8 cellular contexts compared by ENCODE assay signal in the genomic region with DNA sequence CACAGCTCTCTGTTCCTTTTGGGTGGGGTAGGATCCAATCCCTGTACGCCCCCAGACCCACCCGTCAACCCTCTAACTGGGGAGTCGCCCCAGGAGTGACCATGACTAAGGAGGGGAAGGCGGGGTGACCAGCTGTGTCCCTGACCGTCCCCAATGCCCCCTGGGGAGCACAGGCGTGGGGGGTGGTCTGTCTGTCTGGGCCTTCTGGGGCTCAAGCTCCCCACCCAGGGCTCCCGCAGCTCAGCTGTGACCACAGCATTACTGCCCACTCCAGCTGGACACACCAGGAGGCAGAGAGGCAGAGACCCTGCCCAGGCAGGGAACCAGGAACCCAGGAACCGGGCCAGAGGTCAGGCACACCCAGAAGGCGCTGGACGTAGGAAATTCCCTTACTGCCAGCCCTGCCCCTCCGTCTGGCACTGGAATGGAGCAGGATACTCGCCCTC. TPM values are rescaled to one million over a fixed set of nuclear protein-coding genes. Genes with fewer than 3 reads are reported as not detected.
A peak's percentile ranks its signal among the peaks of the same experiment; 100 is the strongest.
DNase-seq lines count a peak whose midpoint lies in the region; ATAC-seq and TF ChIP-seq lines count a peak whose summit lies in the region.

No MANE protein-coding gene starts in this region.

- no peak for TF ChIP-seq RAD21 in SK-N-SH (IDR thresholded peaks at IDR 0.05; ENCODE audit: low read length)

- no peak for DNase-seq in SK-N-SH
- no peak for DNase-seq in adrenal gland
- no peak for DNase-seq in kidney epithelial cell (ENCODE audit: low read depth)
- DNase-seq in testis: no peak
- no peak for DNase-seq in effector CD8-positive, alpha-beta T cell (lab: John Stamatoyannopoulos, UW)
- no peak for DNase-seq in A172 (ENCODE audit: low spot score)

- H3K9me3 ChIP-seq in SK-N-SH (no peaks in the 10 kb centered on the region), adrenal gland (replicated peaks in 1 of 3) (no peaks in the 10 kb centered on the region), testis (no peaks in the 10 kb centered on the region)

- H3K4me3 ChIP-seq in SK-N-SH (ENCODE audit: low read depth in 2 of 2, low read length in 1 of 2): peak overlapping the region; percentile 87 to 91
- peak overlapping the region in 3 of 4 donors; percentile 44 to 99 (median 68) for H3K4me3 ChIP-seq in adrenal gland
- H3K4me3 ChIP-seq in kidney epithelial cell (ENCODE audit: low read depth, low read length): peak overlapping the region; percentile 86
- H3K4me3 ChIP-seq in testis: peak overlapping the region; percentile 82 to 86

- no peak overlapping the region for H2AFZ ChIP-seq in SK-N-SH (ENCODE audit: low read depth)

- H3F3A ChIP-seq in SK-N-SH (replicated peaks; ENCODE audit: insufficient read depth): peaks cover 13% of the 10 kb centered on the region

- H3K79me2 ChIP-seq in SK-N-SH (ENCODE audit: insufficient read depth): peaks cover 56% of the 10 kb centered on the region

- peak overlapping the region; percentile 100 for H3K4me2 ChIP-seq in SK-N-SH

- H3K27ac ChIP-seq in SK-N-SH (ENCODE audit: low read depth in 2 of 2, low read length in 1 of 2) (no peak overlapping the region; a peak in 1 of 4 replicates), adrenal gland (peak overlapping the region in 3 of 5 donors; percentile 87 to 94 (median 88)), testis (peak overlapping the region; percentile 52 to 76)

- peaks cover 48% of the 10 kb centered on the region for H4K20me1 ChIP-seq in SK-N-SH (ENCODE audit: insufficient read depth)

- POLR2A ChIA-PET in SK-N-SH (lab: Yijun Ruan, JAX): no interaction called here

- intact Hi-C loops in adrenal gland (cut with DNase I) (no loop called here), testis (cut with DNase I; ENCODE audit: low total_unique reads) (no loop called here)

- WGBS in SK-N-SH (ENCODE audit: low lambda C conversion rate): 35% methylated on average over 5 of the region's 12 CpGs
- WGBS in adrenal gland, 4 donors: 19 to 31% (median 25%) methylated on average over 11 to 12 of the region's 12 CpGs; no CpG with 5 or more reads in 1 of the 4 donors
- WGBS in testis, 2 donors: 25 to 31% methylated on average over 5 to 11 of the region's 12 CpGs

- no peak for TF ChIP-seq EP300 in SK-N-SH (IDR thresholded peaks at IDR 0.05; ENCODE audit: borderline replicate concordance in 1 of 2, low read depth in 1 of 2, low read length in 1 of 2)

- peak overlapping the region; percentile 85 for H3K9ac ChIP-seq in SK-N-SH

- H3K9me2 ChIP-seq in SK-N-SH: no peaks in the 10 kb centered on the region

- no peak for TF ChIP-seq POLR2A in adrenal gland (IDR thresholded peaks at IDR 0.05)
- TF ChIP-seq POLR2A in testis (IDR thresholded peaks at IDR 0.05): no peak

- H3K27me3 ChIP-seq in SK-N-SH (ENCODE audit: insufficient read depth): no peaks in the 10 kb centered on the region
- H3K27me3 ChIP-seq in adrenal gland: no peaks in the 10 kb centered on the region
- H3K27me3 ChIP-seq in kidney epithelial cell (ENCODE audit: control insufficient read depth, insufficient read depth, low read length): no peaks in the 10 kb centered on the region
- no peaks in the 10 kb centered on the region for H3K27me3 ChIP-seq in testis

- ATAC-seq in SK-N-SH treated with all-trans-retinoic acid at 6 μM for 48 hours (no peak), GM18498 (IDR thresholded peaks at IDR 0.05; ENCODE audit: unreplicated experiment) (no peak)

- CTCF ChIA-PET in SK-N-SH (lab: Yijun Ruan, JAX): interaction anchor here (0.7 to 4.8 kb wide), 9 partner anchors 10 to 596 kb away, joined by 3 to 18 read pairs (median 3); a partner anchor contains a TSS

- no peak for TF ChIP-seq CTCF in SK-N-SH (IDR thresholded peaks at IDR 0.05)
- no peak for TF ChIP-seq CTCF in adrenal gland (IDR thresholded peaks at IDR 0.05)
- no peak for TF ChIP-seq CTCF in kidney epithelial cell (IDR thresholded peaks at IDR 0.05; ENCODE audit: insufficient read depth, low read length, poor library complexity, severe bottlenecking)
- TF ChIP-seq CTCF in testis (IDR thresholded peaks at IDR 0.05): no peak

- H3K36me3 ChIP-seq in SK-N-SH (replicated peaks in 1 of 2; ENCODE audit: control insufficient read depth in 1 of 2, insufficient read depth in 2 of 2, low read length in 1 of 2) (peaks cover 3 to 8% of the 10 kb centered on the region in 2 experiments), adrenal gland (replicated peaks in 1 of 2) (no peaks in the 10 kb centered on the region), kidney epithelial cell (ENCODE audit: control insufficient read depth, insufficient read depth, low read length) (no peaks in the 10 kb centered on the region), testis (ENCODE audit: low read depth, missing control alignments) (no peaks in the 10 kb centered on the region)

- peaks cover 13 to 46% of the 10 kb centered on the region in 2 experiments for H3K4me1 ChIP-seq in SK-N-SH (ENCODE audit: control insufficient read depth in 1 of 2, insufficient read depth in 2 of 2, low read depth in 1 of 2, low read length in 1 of 2)
- peaks cover 30 to 70% of the 10 kb centered on the region in 2 donors for H3K4me1 ChIP-seq in adrenal gland (replicated peaks in 1 of 2)
- peaks cover 59% of the 10 kb centered on the region for H3K4me1 ChIP-seq in testis

TF ChIP-seq in SK-N-SH, 30 proteins besides CTCF, POLR2A, EP300 and RAD21:
- TF ChIP-seq YY1 (IDR thresholded peaks at IDR 0.05; ENCODE audit: low read depth) (no peak), GATA2 (CRISPR knock-in tag; IDR thresholded peaks at IDR 0.05) (no peak)

TF ChIP-seq in SK-N-SH treated with all-trans-retinoic acid at 6 μM for 48 hours, 23 proteins besides CTCF, POLR2A, EP300 and RAD21 (continues in another document):
- TF ChIP-seq ZC3H10 (CRISPR knock-in tag; IDR thresholded peaks at IDR 0.05): no peak
- no peak for TF ChIP-seq BACH2 (CRISPR knock-in tag; IDR thresholded peaks at IDR 0.05; ENCODE audit: borderline replicate concordance)
- TF ChIP-seq, protein P1, sequence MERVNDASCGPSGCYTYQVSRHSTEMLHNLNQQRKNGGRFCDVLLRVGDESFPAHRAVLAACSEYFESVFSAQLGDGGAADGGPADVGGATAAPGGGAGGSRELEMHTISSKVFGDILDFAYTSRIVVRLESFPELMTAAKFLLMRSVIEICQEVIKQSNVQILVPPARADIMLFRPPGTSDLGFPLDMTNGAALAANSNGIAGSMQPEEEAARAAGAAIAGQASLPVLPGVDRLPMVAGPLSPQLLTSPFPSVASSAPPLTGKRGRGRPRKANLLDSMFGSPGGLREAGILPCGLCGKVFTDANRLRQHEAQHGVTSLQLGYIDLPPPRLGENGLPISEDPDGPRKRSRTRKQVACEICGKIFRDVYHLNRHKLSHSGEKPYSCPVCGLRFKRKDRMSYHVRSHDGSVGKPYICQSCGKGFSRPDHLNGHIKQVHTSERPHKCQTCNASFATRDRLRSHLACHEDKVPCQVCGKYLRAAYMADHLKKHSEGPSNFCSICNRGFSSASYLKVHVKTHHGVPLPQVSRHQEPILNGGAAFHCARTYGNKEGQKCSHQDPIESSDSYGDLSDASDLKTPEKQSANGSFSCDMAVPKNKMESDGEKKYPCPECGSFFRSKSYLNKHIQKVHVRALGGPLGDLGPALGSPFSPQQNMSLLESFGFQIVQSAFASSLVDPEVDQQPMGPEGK (CRISPR knock-in tag; IDR thresholded peaks at IDR 0.05; ENCODE audit: borderline replicate concordance): no peak
- TF ChIP-seq, protein P2, sequence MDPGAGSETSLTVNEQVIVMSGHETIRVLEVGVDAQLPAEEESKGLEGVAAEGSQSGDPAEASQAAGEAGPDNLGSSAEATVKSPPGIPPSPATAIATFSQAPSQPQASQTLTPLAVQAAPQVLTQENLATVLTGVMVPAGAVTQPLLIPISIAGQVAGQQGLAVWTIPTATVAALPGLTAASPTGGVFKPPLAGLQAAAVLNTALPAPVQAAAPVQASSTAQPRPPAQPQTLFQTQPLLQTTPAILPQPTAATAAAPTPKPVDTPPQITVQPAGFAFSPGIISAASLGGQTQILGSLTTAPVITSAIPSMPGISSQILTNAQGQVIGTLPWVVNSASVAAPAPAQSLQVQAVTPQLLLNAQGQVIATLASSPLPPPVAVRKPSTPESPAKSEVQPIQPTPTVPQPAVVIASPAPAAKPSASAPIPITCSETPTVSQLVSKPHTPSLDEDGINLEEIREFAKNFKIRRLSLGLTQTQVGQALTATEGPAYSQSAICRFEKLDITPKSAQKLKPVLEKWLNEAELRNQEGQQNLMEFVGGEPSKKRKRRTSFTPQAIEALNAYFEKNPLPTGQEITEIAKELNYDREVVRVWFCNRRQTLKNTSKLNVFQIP (CRISPR knock-in tag; IDR thresholded peaks at IDR 0.05; ENCODE audit: borderline replicate concordance, low read depth): no peak
- TF ChIP-seq PPARA (CRISPR knock-in tag; IDR thresholded peaks at IDR 0.05; ENCODE audit: borderline replicate concordance): no peak
- no peak for TF ChIP-seq ESRRG (CRISPR knock-in tag; IDR thresholded peaks at IDR 0.05)

RNA-seq across cellular contexts. Expression of a gene that starts 0.9 kb away (rescaled TPM):
- polyA plus RNA-seq in SK-N-SH (2012; rRNA removed) (20.1 and 32.5 TPM in 2 replicates), adrenal gland (100 to 1,000 TPM in 2 of 3 donors, 10 to 100 TPM in 1; 16.3 to 217 (median 117) TPM), testis (ENCODE audit: insufficient read depth, low read depth, low replicate concordance) (50.5 TPM)
- polyA plus RNA-seq in SK-N-SH (2012; cell fraction: cytosol; rRNA removed): 15.4 and 20.2 TPM in 2 replicates
- 97.9 and 115 TPM in 2 replicates for polyA plus RNA-seq in SK-N-SH (2012; cell fraction: nucleus; rRNA removed)
- total RNA-seq in adrenal gland (10 to 100 TPM; 36.8 to 72.9 (median 62.0) TPM), kidney epithelial cell (109 and 131 TPM in 2 replicates), testis (100 to 1,000 TPM; 244 to 328 TPM)
- total RNA-seq in A172 (2014; rRNA removed; shearing (Covaris generic)): 93.1 and 98.0 TPM in 2 replicates

RNA-seq across cellular contexts. Expression of a gene that starts 33.7 kb away (rescaled TPM):
- 11.8 and 14.3 TPM in 2 replicates for polyA plus RNA-seq in SK-N-SH (2012; rRNA removed)
- 11.0 and 11.2 TPM in 2 replicates for polyA plus RNA-seq in SK-N-SH (2012; cell fraction: cytosol; rRNA removed)
- polyA plus RNA-seq in SK-N-SH (2012; cell fraction: nucleus; rRNA removed): 44.6 and 48.8 TPM in 2 replicates
- 10 to 100 TPM in 6 of 8 donors, 1 to 10 TPM in 2; 6.9 to 39.1 (median 18.2) TPM for total RNA-seq in adrenal gland
- 10 to 100 TPM in 2 of 3 donors, 1 to 10 TPM in 1; 5.6 to 20.1 (median 16.7) TPM for polyA plus RNA-seq in adrenal gland
- total RNA-seq in kidney epithelial cell: 3.4 and 10.3 TPM in 2 replicates
- total RNA-seq in testis: 10 to 100 TPM; 48.7 to 79.4 TPM
- 79.6 TPM for polyA plus RNA-seq in testis (ENCODE audit: insufficient read depth, low read depth, low replicate concordance)
- total RNA-seq in A172 (2014; rRNA removed; shearing (Covaris generic)): 3.4 and 3.7 TPM in 2 replicates

Comparison
In these comparisons a context has a peak if more than half of its experiments do, and no peak if none do; other contexts are left out.
1. H3K27ac ChIP-seq: peak in adrenal gland (3 of 5) and testis (2 of 2); none in SK-N-SH (0 of 2).
2. Peak in every context shown above with its lines, with median percentiles within 50 percentile points of each other: H3K4me3 ChIP-seq.